ENCODE assay signal across 28 cellular contexts in genomic region chr11:132555617-132556016, GRCh38.
"Had no signal": no experiment of that assay in that cellular context is flagged by ENCODE, and none has a peak within 500 bp of the region (broad histone marks: within the 10 kb centered on the region; RNA-seq: fewer than 3 reads in every experiment).

No MANE protein-coding gene starts in this region.

- H3K27ac ChIP-seq: colonic mucosa, coronary artery, dorsolateral prefrontal cortex, epithelial cell of prostate, esophagus muscularis mucosa, esophagus squamous epithelium, foreskin keratinocyte, gastrocnemius medialis, gastroesophageal sphincter, heart left ventricle, heart right ventricle had no signal

- H3K9me3 ChIP-seq: colonic mucosa, gastrocnemius medialis had no signal

- FAIRE-seq: colon, endometrium, endothelial cell of umbilical vein, frontal cortex had no signal

- H3K4me1 ChIP-seq: colonic mucosa, esophagus muscularis mucosa, esophagus squamous epithelium, foreskin keratinocyte, gastrocnemius medialis, gastroesophageal sphincter, heart left ventricle, heart right ventricle had no signal

- ATAC-seq: effector memory CD8-positive, alpha-beta T cell; esophagus mucosa; foreskin keratinocyte; gastrocnemius medialis; gastroesophageal sphincter; heart left ventricle; heart right ventricle had no signal

- H3K4me3 ChIP-seq: colonic mucosa, coronary artery, dorsolateral prefrontal cortex, esophagus muscularis mucosa, esophagus squamous epithelium, gastrocnemius medialis, gastroesophageal sphincter, heart left ventricle, heart right ventricle had no signal

- H3K36me3 ChIP-seq: colonic mucosa, esophagus muscularis mucosa, esophagus squamous epithelium, gastrocnemius medialis, gastroesophageal sphincter, heart left ventricle, heart right ventricle had no signal

- DNase-seq: colonic mucosa; cortex of kidney; dermis blood vessel endothelial cell; dorsolateral prefrontal cortex; effector CD4-positive, alpha-beta T cell; effector CD8-positive, alpha-beta T cell; effector memory CD4-positive, alpha-beta T cell; effector memory CD8-positive, alpha-beta T cell; endodermal cell; erythroblast; esophagus squamous epithelium; foreskin fibroblast; foreskin keratinocyte; foreskin melanocyte; gastrocnemius medialis; glutamatergic neuron; head of caudate nucleus; heart left ventricle; heart right ventricle had no signal

- H3K27me3 ChIP-seq: colonic mucosa, dorsolateral prefrontal cortex, esophagus muscularis mucosa, esophagus squamous epithelium, foreskin keratinocyte, gastrocnemius medialis, gastroesophageal sphincter had no signal
